6 cellular contexts compared by ENCODE assay signal in genomic region chr19:55117063-55117635, GRCh38. TPM values are rescaled to one million over a fixed set of nuclear protein-coding genes. Genes with fewer than 3 reads are reported as not detected.
DNase-seq lines count a peak whose midpoint lies in the region; ATAC-seq and TF ChIP-seq lines count a peak whose summit lies in the region.

No MANE protein-coding gene starts in this region.

- intact Hi-C loops in Calu3 (cut with micrococcal nuclease; ENCODE audit: unreplicated experiment): loop anchor here (2.0 kb wide), 1 partner anchor 54 kb away; the partner anchor contains the start of gene RDH13
- intact Hi-C loops in breast epithelium (cut with DNase I; ENCODE audit: low total_unique reads): no loop called here

- peaks cover 49% of the 10 kb centered on the region for H3K79me2 ChIP-seq in neural progenitor cell (ENCODE audit: low read depth)

- peaks cover 49% of the 10 kb centered on the region for H4K20me1 ChIP-seq in neural progenitor cell (ENCODE audit: low read depth)

- H3K4me3 Mint-ChIP-seq in Calu3 (ENCODE audit: low read depth, unreplicated experiment) (peak overlapping the region; percentile 83), neural progenitor cell (peak overlapping the region; percentile 98)

- H3K27ac Mint-ChIP-seq in Calu3 (ENCODE audit: unreplicated experiment) (peak overlapping the region; percentile 84), neural progenitor cell (peak overlapping the region; percentile 93)

- H3K9me3 ChIP-seq in breast epithelium (no peaks in the 10 kb centered on the region), neural progenitor cell (ENCODE audit: low read depth) (no peaks in the 10 kb centered on the region)

- H3K27ac ChIP-seq in breast epithelium (peak overlapping the region; percentile 90 to 96), neural progenitor cell (no peak overlapping the region)

- H3K9ac ChIP-seq in neural progenitor cell: peak overlapping the region; percentile 46

- H3K36me3 Mint-ChIP-seq in Calu3 (ENCODE audit: insufficient read depth, unreplicated experiment) (peaks cover 28% of the 10 kb centered on the region), neural progenitor cell (no peaks in the 10 kb centered on the region)

- no peak overlapping the region for H2AFZ ChIP-seq in neural progenitor cell (replicated peaks)

- H3K27me3 Mint-ChIP-seq in Calu3 (ENCODE audit: unreplicated experiment) (no peaks in the 10 kb centered on the region), neural progenitor cell (ENCODE audit: insufficient read depth, low read depth) (peaks cover 15% of the 10 kb centered on the region)

- H3K36me3 ChIP-seq in breast epithelium: no peaks in the 10 kb centered on the region
- no peaks in the 10 kb centered on the region for H3K36me3 ChIP-seq in neural progenitor cell

- peaks cover 22% of the 10 kb centered on the region for H3K4me1 Mint-ChIP-seq in Calu3 (ENCODE audit: low read depth, unreplicated experiment)
- H3K4me1 Mint-ChIP-seq in neural progenitor cell: peaks cover 42% of the 10 kb centered on the region

- no TSS peak for BruUV-seq in Calu3 (replicated peaks; lab: Mats Ljungman, UMichigan)

- H3K4me3 ChIP-seq in breast epithelium (peak overlapping the region; percentile 86 to 96 (median 93)), neural progenitor cell (peak overlapping the region; percentile 80)

- H3F3A ChIP-seq in neural progenitor cell (ENCODE audit: low read depth): peaks cover 19% of the 10 kb centered on the region

- CTCF ChIA-PET in Calu3 (lab: Charles Lee): interaction anchor here (0.5 to 1.4 kb wide), 6 partner anchors 25 to 521 kb away, joined by 3 to 9 read pairs (median 4); partner anchors contain the start of gene DNAAF3

- TF ChIP-seq POLR2A in breast epithelium (IDR thresholded peaks at IDR 0.05): no peak

- peak; percentile 2 for ATAC-seq in HG02884 (IDR thresholded peaks at IDR 0.05; ENCODE audit: unreplicated experiment)
- no peak for ATAC-seq in GM18858 (IDR thresholded peaks at IDR 0.05; ENCODE audit: unreplicated experiment)

- H3K4me2 ChIP-seq in neural progenitor cell: peak overlapping the region; percentile 96

- H3K4me1 ChIP-seq in breast epithelium (peaks cover 0 to 18% of the 10 kb centered on the region in 2 donors), neural progenitor cell (peaks cover 5% of the 10 kb centered on the region)

- no peaks in the 10 kb centered on the region for H3K9me3 Mint-ChIP-seq in Calu3 (ENCODE audit: low read depth, unreplicated experiment)
- no peaks in the 10 kb centered on the region for H3K9me3 Mint-ChIP-seq in neural progenitor cell

- no peaks in the 10 kb centered on the region for H3K27me3 ChIP-seq in breast epithelium
- no peaks in the 10 kb centered on the region for H3K27me3 ChIP-seq in neural progenitor cell

- TF ChIP-seq CTCF in Calu3 (IDR thresholded peaks at IDR 0.05; ENCODE audit: unreplicated experiment) (no peak), breast epithelium (IDR thresholded peaks at IDR 0.05) (no peak), neural progenitor cell (IDR thresholded peaks at IDR 0.05) (no peak)

- DNase-seq in Calu3: peak; percentile 16
- peak in 1 of 2 donors; percentile 35 for DNase-seq in breast epithelium (ENCODE audit: low spot score in 2 of 2)
- no peak for DNase-seq in neural progenitor cell (ENCODE audit: low spot score)
- no peak for DNase-seq in HuH-7 (ENCODE audit: low spot score)

RNA-seq across cellular contexts. Expression of gene PPP1R12C, which starts 0.3 kb away (rescaled TPM):
- 140 and 151 TPM in 2 replicates for total RNA-seq in Calu3 (2022)
- 100 to 1,000 TPM in 1 of 3 donors, 10 to 100 TPM in 2; 68.3 to 148 (median 91.7) TPM for total RNA-seq in breast epithelium
- 21.8 and 62.7 TPM in 2 replicates for total RNA-seq in neural progenitor cell (ENCODE audit: low replicate concordance)

RNA-seq across cellular contexts. Expression of gene TNNT1, which starts 31.9 kb away (rescaled TPM):
- total RNA-seq in Calu3 (2022): 48.8 and 53.7 TPM in 2 replicates
- total RNA-seq in breast epithelium: 1 to 10 TPM in 2 of 3 donors, not detected in 1; 3.7 to 7.2 TPM
- 74.1 and 121 TPM in 2 replicates for total RNA-seq in neural progenitor cell (ENCODE audit: low replicate concordance)

RNA-seq across cellular contexts. Expression of gene TNNI3, which starts 40.4 kb away (rescaled TPM):
- total RNA-seq in Calu3 (2022) (1.3 and 2.5 TPM in 2 replicates), breast epithelium (1 to 10 TPM in 1 of 3 donors, not detected in 2; 2.6 TPM), neural progenitor cell (ENCODE audit: low replicate concordance) (22.2 and 41.0 TPM in 2 replicates)

RNA-seq across cellular contexts. Expression of gene EPS8L1, which starts 41.5 kb away (rescaled TPM):
- total RNA-seq in Calu3 (2022) (97.3 and 147 TPM in 2 replicates), breast epithelium (10 to 100 TPM in 2 of 3 donors, 1 to 10 TPM in 1; 2.4 to 51.1 (median 50.1) TPM), neural progenitor cell (ENCODE audit: low replicate concordance) (7.0 and 17.5 TPM in 2 replicates)

RNA-seq across cellular contexts. Expression of gene DNAAF3, which starts 49.3 kb away (rescaled TPM):
- 10.3 and 13.1 TPM in 2 replicates for total RNA-seq in Calu3 (2022)
- total RNA-seq in breast epithelium: 1 to 10 TPM in 2 of 3 donors, not detected in 1; 4.7 to 4.9 TPM
- total RNA-seq in neural progenitor cell (ENCODE audit: low replicate concordance): 9.1 and 12.0 TPM in 2 replicates
